ENCODE assay signal across 18 cellular contexts in the genomic region with DNA sequence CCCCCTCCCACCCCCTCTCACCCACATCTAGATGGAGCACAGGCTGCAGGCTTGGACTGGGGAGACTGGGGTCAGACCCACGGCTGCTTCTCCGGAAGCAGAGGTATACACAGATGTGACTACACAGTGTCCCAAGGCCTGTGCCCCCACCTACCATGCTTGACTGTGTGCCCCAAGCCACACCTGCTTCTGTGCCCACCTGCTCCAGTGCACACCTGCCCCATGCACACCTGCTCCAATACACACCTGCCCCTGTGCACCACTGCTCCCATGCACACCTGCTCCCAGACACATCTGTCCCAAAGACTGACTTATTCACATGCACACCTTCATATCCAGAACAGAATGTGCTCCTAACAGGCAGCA. TPM values are rescaled to one million over a fixed set of nuclear protein-coding genes. Genes with fewer than 3 reads are reported as not detected.
DNase-seq lines count a peak whose midpoint lies in the region; ATAC-seq and TF ChIP-seq lines count a peak whose summit lies in the region.
"Had no signal": no experiment of that assay in that cellular context is flagged by ENCODE, and none has a peak within 500 bp of the region (broad histone marks: within the 10 kb centered on the region; RNA-seq: fewer than 3 reads in every experiment).

No MANE protein-coding gene starts in this region.

- no TSS peak for BruUV-seq in IMR-90 (replicated peaks; lab: Mats Ljungman, UMichigan)

- H4K91ac ChIP-seq in IMR-90 (ENCODE audit: insufficient read depth, low read depth, low read length) = no peak overlapping the region

- H4K20me1 ChIP-seq in IMR-90 (ENCODE audit: insufficient read depth, low read length) = no peaks in the 10 kb centered on the region

- H2BK15ac ChIP-seq in IMR-90 (ENCODE audit: low read depth, low read length) (no peak overlapping the region), mesendoderm (replicated peaks; ENCODE audit: low read depth) (no peak overlapping the region)

- H3K79me2 ChIP-seq in mesendoderm (ENCODE audit: control insufficient read depth, insufficient read depth, low read length) = no peaks in the 10 kb centered on the region

- H3K56ac ChIP-seq in IMR-90 (ENCODE audit: extremely low read depth, insufficient read depth, low read length) = no peak overlapping the region
- H3K56ac ChIP-seq in mesendoderm (ENCODE audit: low read length) = no peak overlapping the region

- no peak overlapping the region for H3K14ac ChIP-seq in IMR-90 (replicated peaks; ENCODE audit: low read depth, low read length)

- no peak overlapping the region for H2BK5ac ChIP-seq in IMR-90 (ENCODE audit: low read depth, low read length, poor library complexity, severe bottlenecking)
- no peak overlapping the region for H2BK5ac ChIP-seq in mesendoderm (ENCODE audit: low read length)

- H2AK9ac ChIP-seq in IMR-90 (replicated peaks; ENCODE audit: low read depth, low read length, poor library complexity) = no peak overlapping the region

- CTCF ChIA-PET in IMR-90 (lab: Yijun Ruan, JAX) = no interaction called here

- H4K5ac ChIP-seq in IMR-90 (ENCODE audit: low read depth, low read length) = no peak overlapping the region
- no peak overlapping the region for H4K5ac ChIP-seq in mesendoderm (ENCODE audit: low read length)

- H3K4me3 ChIP-seq in IMR-90 (ENCODE audit: insufficient read depth, low read depth, low read length) (no peak overlapping the region), mesendoderm (ENCODE audit: low read length) (no peak overlapping the region), spleen (no peak overlapping the region)
- H3K4me3 ChIP-seq: GM12878 had no signal

- TF ChIP-seq RAD21 in IMR-90 (IDR thresholded peaks at IDR 0.05; ENCODE audit: low read length) = no peak

- in situ Hi-C loops in IMR-90 (cut with MboI; ENCODE audit: low sequenced_read_pairs) = no loop called here

- H4K8ac ChIP-seq in IMR-90 (ENCODE audit: low read depth in 2 of 2, low read length in 2 of 2) (no peak overlapping the region), mesendoderm (ENCODE audit: low read depth, low read length) (no peak overlapping the region)

- H3K23ac ChIP-seq in IMR-90 (ENCODE audit: low read depth, low read length) = no peak overlapping the region
- peak overlapping the region; percentile 3 for H3K23ac ChIP-seq in mesendoderm (ENCODE audit: low read length)

- peaks cover 0 to 7% of the 10 kb centered on the region in 2 experiments; a peak in 1 of 4 replicates for H3K79me1 ChIP-seq in IMR-90 (ENCODE audit: low read depth in 1 of 2, low read length in 2 of 2)
- no peaks in the 10 kb centered on the region for H3K79me1 ChIP-seq in mesendoderm (ENCODE audit: low read length)

- H2BK120ac ChIP-seq in IMR-90 (ENCODE audit: low read depth, low read length) = no peak overlapping the region
- no peak overlapping the region for H2BK120ac ChIP-seq in mesendoderm (ENCODE audit: low read depth, low read length)

- H2AK5ac ChIP-seq in IMR-90 (ENCODE audit: low read depth, low read length) (peak overlapping the region; percentile 34; the same call in 1 of the 2 replicates), mesendoderm (ENCODE audit: low read length) (no peak overlapping the region)

- peaks cover 5% of the 10 kb centered on the region; the same call in 1 of the 2 replicates for H3K9me1 ChIP-seq in IMR-90 (ENCODE audit: insufficient read depth, low read length)

- peaks cover 10% of the 10 kb centered on the region for H3K4me1 ChIP-seq in IMR-90 (ENCODE audit: control insufficient read depth, insufficient read depth, low read length)
- H3K4me1 ChIP-seq in mesendoderm (ENCODE audit: control insufficient read depth, low read depth, low read length) = peaks cover 16% of the 10 kb centered on the region
- peaks cover 0 to 23% (median 14%) of the 10 kb centered on the region in 6 donors for H3K4me1 ChIP-seq in spleen

- H3K27me3 ChIP-seq in IMR-90 (ENCODE audit: control insufficient read depth, insufficient read depth, low read length) (no peaks in the 10 kb centered on the region), mesendoderm (ENCODE audit: insufficient read depth, low read length, poor library complexity) (no peaks in the 10 kb centered on the region), spleen (replicated peaks in 1 of 7) (peaks cover 0 to 25% (median 3%) of the 10 kb centered on the region in 7 donors)

- POLR2A ChIA-PET in IMR-90 (lab: Charles Lee; ENCODE audit: unreplicated experiment) = no interaction called here

- peak overlapping the region; percentile 42 for H2AFZ ChIP-seq in IMR-90 (replicated peaks; ENCODE audit: low read length, poor library complexity)

- H3K4ac ChIP-seq in IMR-90 (ENCODE audit: low read depth, low read length) (no peak overlapping the region), mesendoderm (ENCODE audit: low read depth, low read length) (no peak overlapping the region)

- WGBS in IMR-90 (ENCODE audit: extremely low coverage in 2 of 2, insufficient read length in 1 of 2), 2 experiments = 86% methylated on average over 2 of the region's 2 CpGs; no CpG with 5 or more reads in 1 of the 2 experiments
- WGBS in mesendoderm (ENCODE audit: extremely low coverage, insufficient coverage, low lambda C conversion rate) = no CpG with 5 or more reads among the region's 2 CpGs
- 90 to 100% (median 94%) methylated on average over 2 of the region's 2 CpGs for WGBS in spleen, 5 donors

- peak; percentile 17 for DNase-seq in NCI-H2171 treated with DMSO at 0.1 percent for 48 hours (lab: John Stamatoyannopoulos, UW)
- DNase-seq in NCI-H2171 (lab: John Stamatoyannopoulos, UW) = no peak
- DNase-seq in IMR-90 = no peak
- DNase-seq in mesendoderm = no peak
- peak; percentile 59 for DNase-seq in spleen
- DNase-seq: C1 segment of cervical spinal cord, GDM1, HFFc6, KG1, NCI-H1417 treated with DMSO at 0.1 percent for 48 hours, NCI-H2029 treated with DMSO at 0.1 percent for 48 hours, NCI-H510A, NCI-H774 had no signal

- H3K9ac ChIP-seq in IMR-90 (ENCODE audit: low read depth, low read length) (no peak overlapping the region), mesendoderm (ENCODE audit: low read length) (no peak overlapping the region)

- ATAC-seq in IMR-90 (ENCODE audit: low read depth) = no peak
- no peak for ATAC-seq in GM21515 (IDR thresholded peaks at IDR 0.05; ENCODE audit: unreplicated experiment)
- ATAC-seq in GM19397 (IDR thresholded peaks at IDR 0.05; ENCODE audit: unreplicated experiment) = no peak
- ATAC-seq in GM18870 (IDR thresholded peaks at IDR 0.05; ENCODE audit: unreplicated experiment) = no peak
- ATAC-seq: GM12878 had no signal

- no peak overlapping the region for H3K4me2 ChIP-seq in IMR-90 (ENCODE audit: low read depth, low read length)
- no peak overlapping the region for H3K4me2 ChIP-seq in mesendoderm (ENCODE audit: low read length)

- intact Hi-C loops in IMR-90 (cut with micrococcal nuclease) (no loop called here), spleen (cut with DNase I; ENCODE audit: low total_unique reads) (no loop called here)

- TF ChIP-seq POLR2A in IMR-90 (IDR thresholded peaks at IDR 0.05; ENCODE audit: low read depth, low read length) = no peak
- TF ChIP-seq POLR2A in spleen (IDR thresholded peaks at IDR 0.05) = no peak

- dilution Hi-C loops in IMR-90 (cut with HindIII; ENCODE audit: low sequenced_read_pairs, unreplicated experiment) = no loop called here

- H3K18ac ChIP-seq in IMR-90 (ENCODE audit: low read depth, low read length) (no peak overlapping the region), mesendoderm (ENCODE audit: low read length) (no peak overlapping the region)

- H3K27ac ChIP-seq in IMR-90 (ENCODE audit: insufficient read depth, low read length) (no peak overlapping the region), mesendoderm (ENCODE audit: low read depth, low read length) (no peak overlapping the region), spleen (no peak overlapping the region)
- H3K27ac ChIP-seq: 22Rv1 had no signal

- H2BK20ac ChIP-seq in IMR-90 (ENCODE audit: low read depth, low read length) = no peak overlapping the region

- TF ChIP-seq CTCF in IMR-90 (conservative IDR thresholded peaks at IDR 0.05; ENCODE audit: low read depth, low read length) = no peak
- no peak for TF ChIP-seq CTCF in spleen (IDR thresholded peaks at IDR 0.05 in 8 of 11, conservative IDR thresholded peaks at IDR 0.05 in 3 of 11)

- no peaks in the 10 kb centered on the region for H3K9me3 ChIP-seq in IMR-90 (ENCODE audit: control insufficient read depth, insufficient read depth, low read length)
- H3K9me3 ChIP-seq in spleen = no peaks in the 10 kb centered on the region

- no peaks in the 10 kb centered on the region for H3K36me3 ChIP-seq in IMR-90 (ENCODE audit: control insufficient read depth, insufficient read depth, low read length)
- H3K36me3 ChIP-seq in mesendoderm (ENCODE audit: control insufficient read depth, insufficient read depth, low read length) = no peaks in the 10 kb centered on the region
- H3K36me3 ChIP-seq in spleen = no peaks in the 10 kb centered on the region

TF ChIP-seq in IMR-90, 13 proteins besides CTCF, POLR2A, EP300 and RAD21 (continues in another document):
- TF ChIP-seq, protein P1, sequence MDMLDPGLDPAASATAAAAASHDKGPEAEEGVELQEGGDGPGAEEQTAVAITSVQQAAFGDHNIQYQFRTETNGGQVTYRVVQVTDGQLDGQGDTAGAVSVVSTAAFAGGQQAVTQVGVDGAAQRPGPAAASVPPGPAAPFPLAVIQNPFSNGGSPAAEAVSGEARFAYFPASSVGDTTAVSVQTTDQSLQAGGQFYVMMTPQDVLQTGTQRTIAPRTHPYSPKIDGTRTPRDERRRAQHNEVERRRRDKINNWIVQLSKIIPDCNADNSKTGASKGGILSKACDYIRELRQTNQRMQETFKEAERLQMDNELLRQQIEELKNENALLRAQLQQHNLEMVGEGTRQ (IDR thresholded peaks at IDR 0.05; ENCODE audit: low read depth, low read length) = no peak
- TF ChIP-seq BHLHE40 (IDR thresholded peaks at IDR 0.05; ENCODE audit: low read depth, low read length) (no peak), NFE2L2 (IDR thresholded peaks at IDR 0.05; ENCODE audit: low read depth, low read length) (no peak), MXI1 (IDR thresholded peaks at IDR 0.05; ENCODE audit: borderline replicate concordance, low read depth, low read length) (no peak), CHD1 (IDR thresholded peaks at IDR 0.05; ENCODE audit: low read depth, low read length) (no peak), SMC3 (IDR thresholded peaks at IDR 0.05; ENCODE audit: low read depth, low read length) (no peak), RFX5 (IDR thresholded peaks at IDR 0.05; ENCODE audit: low read depth, low read length) (no peak), RCOR1 (IDR thresholded peaks at IDR 0.05; ENCODE audit: insufficient replicate concordance, low read length) (no peak)

RNA-seq across cellular contexts. Expression of a gene that starts 5.5 kb away (rescaled TPM):
- total RNA-seq in IMR-90 (2012; rRNA removed) (19.2 and 21.1 TPM in 2 replicates), spleen (10 to 100 TPM; 14.6 to 50.6 (median 28.9) TPM)
- polyA plus RNA-seq in IMR-90 (2012; rRNA removed) (154 and 173 TPM in 2 replicates), spleen (10 to 100 TPM in 1 of 3 donors, 1 to 10 TPM in 2; 2.6 to 12.2 (median 3.1) TPM)
- 95.5 and 194 TPM in 2 replicates for polyA plus RNA-seq in IMR-90 (2012; cell fraction: cytosol; rRNA removed)
- polyA plus RNA-seq in IMR-90 (2012; cell fraction: nucleus; rRNA removed; ENCODE audit: low replicate concordance) = 391 and 419 TPM in 2 replicates
- polyA plus RNA-seq in mesendoderm (2013, experiment 1 of 2) = 23.5 TPM
- 21.5 TPM for polyA plus RNA-seq in mesendoderm (2013, experiment 2 of 2)

Comparison
In these comparisons a context has a peak if more than half of its experiments do, and no peak if none do; other contexts are left out.
1. DNase-seq: peak in NCI-H2171 treated with DMSO at 0.1 percent for 48 hours (single experiment) and spleen (single experiment); none in NCI-H2171 (single experiment), IMR-90 (single experiment) and mesendoderm (single experiment).